ENCODE assay signal across 23 cellular contexts in the genomic region with DNA sequence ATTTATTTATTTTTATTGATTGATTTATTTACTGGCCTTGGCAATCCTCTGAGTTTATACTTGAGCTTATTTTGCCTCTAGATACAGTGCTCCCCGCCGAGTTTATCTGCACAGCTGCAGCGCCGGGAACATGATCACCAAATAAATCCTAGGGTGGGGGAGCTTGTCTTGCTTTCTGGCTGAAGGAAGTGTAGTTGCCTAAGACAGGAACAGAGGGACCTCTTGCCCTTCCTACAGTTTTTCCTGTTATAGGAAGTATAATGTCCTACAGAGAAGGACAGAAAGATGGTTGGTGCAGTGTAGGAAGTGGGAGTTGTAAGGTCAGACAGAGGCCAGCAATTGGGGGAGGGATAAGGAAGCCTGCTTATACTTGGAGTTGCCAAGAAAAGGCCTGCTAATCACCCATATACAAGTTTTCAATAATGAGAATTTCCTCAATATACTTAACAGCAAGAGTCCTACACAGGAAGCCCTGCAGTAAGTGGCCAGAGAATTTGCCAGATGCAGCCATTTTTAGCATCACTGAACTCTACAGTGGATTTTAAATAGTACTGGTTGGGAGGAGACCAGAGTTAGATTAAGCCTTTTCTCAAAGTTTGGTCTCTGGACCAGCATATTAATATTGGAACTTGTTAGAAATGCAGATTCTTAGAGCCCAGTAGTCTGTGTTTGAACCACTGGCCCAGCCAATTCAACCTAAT. TPM values are rescaled to one million over a fixed set of nuclear protein-coding genes. Genes with fewer than 3 reads are reported as not detected.
A peak's percentile ranks its signal among the peaks of the same experiment; 100 is the strongest.
DNase-seq lines count a peak whose midpoint lies in the region; ATAC-seq, FAIRE-seq and TF ChIP-seq lines count a peak whose summit lies in the region.
"Had no signal": no experiment of that assay in that cellular context is flagged by ENCODE, and none has a peak within 500 bp of the region (broad histone marks: within the 10 kb centered on the region; RNA-seq: fewer than 3 reads in every experiment).

No MANE protein-coding gene starts in this region.

- H3K9ac ChIP-seq in K562 (ENCODE audit: insufficient read depth in 1 of 2, low read depth in 2 of 2, low read length in 2 of 2), result no peak overlapping the region

- H2AFZ ChIP-seq in K562 (ENCODE audit: low read depth, low read length), result peak overlapping the region; percentile 54

- FAIRE-seq in K562 (lab: Jason Lieb, UNC), result peak; percentile 35

- H3K4me1 Mint-ChIP-seq in CD8-positive, alpha-beta memory T cell, result peaks cover 0 to 3% (median 0%) of the 10 kb centered on the region in 3 donors
- H3K4me1 Mint-ChIP-seq: activated B cell treated with CpG ODN at 0.5 μM for 24 hours had no signal

- POLR2A ChIA-PET in HEK293T (lab: Yijun Ruan, JAX), result interaction anchor here (1.0 kb wide), 1 partner anchor 36 kb away, joined by 3 read pairs; no protein-coding TSS in a partner anchor
- POLR2A ChIA-PET in K562 (lab: Yijun Ruan, JAX), result interaction anchor here (0.5 kb wide), 1 partner anchor 532 kb away, joined by 3 read pairs; no protein-coding TSS in a partner anchor
- POLR2A ChIA-PET in CD8-positive, alpha-beta memory T cell (lab: Charles Lee), result no interaction called here

- peak in 1 of 3 experiments; percentile 26; a peak in 1 of 6 replicates for TF ChIP-seq CTCF in K562 (IDR thresholded peaks at IDR 0.05 in 2 of 3, conservative IDR thresholded peaks at IDR 0.05 in 1 of 3; ENCODE audit: insufficient read depth in 2 of 3, low read depth in 1 of 3, low read length in 3 of 3)
- TF ChIP-seq CTCF in right lobe of liver (IDR thresholded peaks at IDR 0.05), result no peak

- H3K79me2 ChIP-seq in K562 (ENCODE audit: control insufficient read depth, insufficient read depth, low read length), result no peaks in the 10 kb centered on the region

- H3K36me3 ChIP-seq in K562 (ENCODE audit: control insufficient read depth, insufficient read depth, low read length) (no peaks in the 10 kb centered on the region), right lobe of liver (no peaks in the 10 kb centered on the region)
- H3K36me3 ChIP-seq in CD8-positive, alpha-beta memory T cell (ENCODE audit: insufficient read depth, low read length), result no peaks in the 10 kb centered on the region
- H3K36me3 ChIP-seq: colonic mucosa, ovary, tibial nerve had no signal

- peaks cover 0 to 8% (median 2%) of the 10 kb centered on the region in 3 donors for H3K36me3 Mint-ChIP-seq in CD8-positive, alpha-beta memory T cell

- H3K27ac ChIP-seq in K562 (ENCODE audit: extremely low read depth, low read depth, low read length), result peak overlapping the region; percentile 10; the same call in 2 of the 3 replicates
- H3K27ac ChIP-seq in right lobe of liver, result no peak overlapping the region
- no peak overlapping the region for H3K27ac ChIP-seq in CD8-positive, alpha-beta memory T cell (ENCODE audit: low read depth, low read length)
- H3K27ac ChIP-seq: colonic mucosa, ovary, tibial nerve had no signal

- no peak for TF ChIP-seq EP300 in K562 (IDR thresholded peaks at IDR 0.05; ENCODE audit: low read length)

- H4K20me1 ChIP-seq in K562 (replicated peaks; ENCODE audit: control insufficient read depth, insufficient read depth, low read length), result no peaks in the 10 kb centered on the region

- H3K4me3 Mint-ChIP-seq in CD8-positive, alpha-beta memory T cell, result no peak overlapping the region
- H3K4me3 Mint-ChIP-seq: activated B cell treated with CpG ODN at 0.5 μM for 24 hours; activated naive CD8-positive, alpha-beta T cell; activated T-helper 1 cell treated with anti-CD3 and anti-CD28 coated beads, Interleukin-12 subunit alpha, Interleukin-12 subunit beta, Interleukin-2, Interleukin-4 antibody, amounts not matched to agents 30 ng/mL and 10 ng/mL and 1 ng/mL, durations not matched to agents 14 hours and 24 hours and 36 hours; naive B cell; stimulated activated naive CD8-positive, alpha-beta T cell treated with anti-CD3 and anti-CD28 coated beads, Interleukin-15, Interleukin-2, amounts not matched to agents 100 ng/mL and 50 ng/mL, for 24 hours had no signal

- TF ChIP-seq POLR2A in K562 (conservative IDR thresholded peaks at IDR 0.05), result no peak
- no peak for TF ChIP-seq POLR2A in right lobe of liver (IDR thresholded peaks at IDR 0.05)

- TF ChIP-seq RAD21 in K562 (CRISPR knock-in tag; conservative IDR thresholded peaks at IDR 0.05 in 1 of 2, IDR thresholded peaks at IDR 0.05 in 1 of 2), result peak in 1 of 2 experiments; percentile 50; a peak in 2 of 4 replicates

- peaks cover 3 to 10% of the 10 kb centered on the region in 2 experiments; a peak in 3 of 5 replicates for H3K4me1 ChIP-seq in K562 (replicated peaks in 1 of 2; ENCODE audit: control insufficient read depth in 2 of 2, insufficient read depth in 2 of 2, low read length in 2 of 2)
- peaks cover 0 to 5% (median 2%) of the 10 kb centered on the region in 4 donors for H3K4me1 ChIP-seq in right lobe of liver
- no peaks in the 10 kb centered on the region for H3K4me1 ChIP-seq in CD8-positive, alpha-beta memory T cell (ENCODE audit: insufficient read depth, low read length)
- H3K4me1 ChIP-seq: colonic mucosa had no signal

- H3K27me3 ChIP-seq in K562 (ENCODE audit: control insufficient read depth in 2 of 2, insufficient read depth in 2 of 2, low read length in 2 of 2) (no peaks in the 10 kb centered on the region), right lobe of liver (no peaks in the 10 kb centered on the region)
- H3K27me3 ChIP-seq in CD8-positive, alpha-beta memory T cell (ENCODE audit: insufficient read depth, low read length, poor library complexity, severe bottlenecking), result no peaks in the 10 kb centered on the region
- H3K27me3 ChIP-seq: colonic mucosa, ovary, tibial nerve had no signal

- in situ Hi-C loops in K562 (cut with MboI), result no loop called here

- H3K27me3 Mint-ChIP-seq in CD8-positive, alpha-beta memory T cell, result no peaks in the 10 kb centered on the region
- H3K27me3 Mint-ChIP-seq: activated B cell treated with CpG ODN at 0.5 μM for 24 hours; activated naive CD8-positive, alpha-beta T cell; naive B cell; stimulated activated naive CD8-positive, alpha-beta T cell treated with anti-CD3 and anti-CD28 coated beads, Interleukin-15, Interleukin-2, amounts not matched to agents 100 ng/mL and 50 ng/mL, for 24 hours had no signal

- WGBS in K562 (ENCODE audit: insufficient coverage, low coverage, missing lambda C conversion rate), result 5% methylated on average over 4 of the region's 4 CpGs
- 21% methylated on average over 4 of the region's 4 CpGs for WGBS in right lobe of liver (ENCODE audit: insufficient coverage, low coverage, low lambda C conversion rate, missing lambda C conversion rate)

- BruUV-seq in K562 (replicated peaks; lab: Mats Ljungman, UMichigan), result no TSS peak

- peak overlapping the region in 1 of 8 donors; percentile 29 for H3K27ac Mint-ChIP-seq in CD8-positive, alpha-beta memory T cell
- H3K27ac Mint-ChIP-seq: activated B cell treated with CpG ODN at 0.5 μM for 24 hours; activated naive CD8-positive, alpha-beta T cell; activated T-helper 1 cell treated with anti-CD3 and anti-CD28 coated beads, Interleukin-12 subunit alpha, Interleukin-12 subunit beta, Interleukin-2, Interleukin-4 antibody, amounts not matched to agents 30 ng/mL and 10 ng/mL and 1 ng/mL, durations not matched to agents 14 hours and 24 hours and 36 hours; stimulated activated naive CD8-positive, alpha-beta T cell treated with anti-CD3 and anti-CD28 coated beads, Interleukin-15, Interleukin-2, amounts not matched to agents 100 ng/mL and 50 ng/mL, for 24 hours had no signal

- H3K9me3 ChIP-seq in K562 (replicated peaks; ENCODE audit: control insufficient read depth, insufficient read depth, low read depth, low read length) (no peaks in the 10 kb centered on the region), right lobe of liver (no peaks in the 10 kb centered on the region)
- no peaks in the 10 kb centered on the region for H3K9me3 ChIP-seq in CD8-positive, alpha-beta memory T cell (ENCODE audit: low read length)
- H3K9me3 ChIP-seq: colonic mucosa, ovary, tibial nerve had no signal

- no peaks in the 10 kb centered on the region for H3K9me3 Mint-ChIP-seq in CD8-positive, alpha-beta memory T cell
- H3K9me3 Mint-ChIP-seq: activated B cell treated with CpG ODN at 0.5 μM for 24 hours; activated T-helper 1 cell treated with anti-CD3 and anti-CD28 coated beads, Interleukin-12 subunit alpha, Interleukin-12 subunit beta, Interleukin-2, Interleukin-4 antibody, amounts not matched to agents 30 ng/mL and 10 ng/mL and 1 ng/mL, durations not matched to agents 14 hours and 24 hours and 36 hours; naive B cell; stimulated activated naive CD8-positive, alpha-beta T cell treated with anti-CD3 and anti-CD28 coated beads, Interleukin-15, Interleukin-2, amounts not matched to agents 100 ng/mL and 50 ng/mL, for 24 hours had no signal

- peak overlapping the region; percentile 53 for H3K4me2 ChIP-seq in K562 (ENCODE audit: insufficient read depth, low read length)

- ATAC-seq in K562 (peak; percentile 83), right lobe of liver (peak; percentile 82 to 95 (median 92)), HG02970 (IDR thresholded peaks at IDR 0.05; ENCODE audit: low FRiP score, unreplicated experiment) (no peak)

- CTCF ChIA-PET in HEK293T (lab: Yijun Ruan, JAX) (interaction anchor here (0.7 kb wide), 1 partner anchor 9 kb away, joined by 3 read pairs; no protein-coding TSS in a partner anchor), K562 (lab: Yijun Ruan, JAX; ENCODE audit: low intra/inter-chr PET ratio) (interaction anchor here (0.6 kb wide), 1 partner anchor 12 kb away, joined by 3 read pairs; no protein-coding TSS in a partner anchor)
- CTCF ChIA-PET in CD8-positive, alpha-beta memory T cell (lab: Charles Lee), result no interaction called here

- H3K4me3 ChIP-seq in K562 (no peak overlapping the region), right lobe of liver (no peak overlapping the region)
- H3K4me3 ChIP-seq in CD8-positive, alpha-beta memory T cell (ENCODE audit: low read length), result no peak overlapping the region
- H3K4me3 ChIP-seq: colonic mucosa, ovary, tibial nerve had no signal

- DNase-seq in HEK293T (ENCODE audit: extremely low spot score) (peak; percentile 34), NCI-H146 treated with DMSO at 0.1 percent for 48 hours (lab: John Stamatoyannopoulos, UW; ENCODE audit: unreplicated experiment) (peak; percentile 36), K562 (ENCODE audit: extremely low read depth in 1 of 4, low spot score in 3 of 4) (peak in 2 of 4 experiments; percentile 43 to 59), right lobe of liver (no peak), NCI-H748 treated with DMSO at 0.1 percent for 48 hours (lab: John Stamatoyannopoulos, UW) (no peak), SIG-M5 (lab: John Stamatoyannopoulos, UW) (no peak)
- DNase-seq in CD8-positive, alpha-beta memory T cell, result no peak
- DNase-seq: activated B cell treated with CpG ODN at 0.5 μM for 24 hours; Calu3; colonic mucosa; head of caudate nucleus; mammary epithelial cell; naive B cell; NCI-H2107; NCI-H510A treated with DMSO at 0.1 percent for 48 hours; ovary; SHP77; stimulated activated CD4-positive, alpha-beta T cell treated with anti-CD3 and anti-CD28 coated beads, Interleukin-2, amount 100 ng/mL, for 24 hours had no signal

- intact Hi-C loops in K562 (cut with micrococcal nuclease), result no loop called here
- intact Hi-C loops in right lobe of liver (cut with DNase I), result no loop called here

- no peaks in the 10 kb centered on the region for H3K9me1 ChIP-seq in K562 (ENCODE audit: control insufficient read depth, insufficient read depth, low read length)

RNA-seq across cellular contexts. Expression of gene AOPEP, which starts 7.7 kb away (rescaled TPM):
- 88.8 and 115 TPM in 2 replicates for total RNA-seq in K562 (2011; cell fraction: chromatin; rRNA removed; ENCODE audit: low replicate concordance)
- 42.0 and 58.4 TPM in 2 replicates for total RNA-seq in K562 (2011; cell fraction: nucleolus; rRNA removed)
- 62.2 and 72.1 TPM in 2 replicates for total RNA-seq in K562 (2011; cell fraction: nucleoplasm; rRNA removed)
- 15.6 and 17.2 TPM in 2 replicates for total RNA-seq in K562 (2014; rRNA removed)
- 14.1 and 14.4 TPM in 2 replicates for total RNA-seq in K562 (2014; rRNA removed; fragmentation: Illumina TruSeq; extraction: Trizol)
- 11.1 and 11.8 TPM in 2 replicates for total RNA-seq in K562 (2015; rRNA removed; fragmentation: Illumina TruSeq; extraction: Trizol)
- total RNA-seq in K562 (2021), result 13.7 and 14.5 TPM in 2 replicates
- 9.9 and 13.5 TPM in 2 replicates for polyA plus RNA-seq in K562 (2011; rRNA removed)
- polyA plus RNA-seq in K562 (2011; cell fraction: cytosol; rRNA removed), result 7.2 and 9.7 TPM in 2 replicates
- polyA plus RNA-seq in K562 (2011; cell fraction: nucleus; rRNA removed), result 19.8 and 24.6 TPM in 2 replicates
- polyA plus RNA-seq in K562 (2012), result 7.1 and 9.9 TPM in 2 replicates
- 9.0 and 9.1 TPM in 2 replicates for polyA plus RNA-seq in K562 (2014; fragmentation: Illumina TruSeq; extraction: Trizol)
- polyA plus RNA-seq in K562 (2014; fragmentation: Nextera tagmentation; extraction: Ambion mirVana), result 1 to 10 TPM; 4.5 to 5.4 TPM
- polyA plus RNA-seq in K562 (2014; rRNA removed), result 10.5 and 19.3 TPM in 2 replicates
- polyA minus RNA-seq in K562 (2011; rRNA and poly(A)+ RNA removed), result 28.3 TPM in 2 replicates
- polyA minus RNA-seq in K562 (2011; cell fraction: cytosol; rRNA and poly(A)+ RNA removed), result 6.1 and 6.2 TPM in 2 replicates
- 54.7 and 70.6 TPM in 2 replicates for polyA minus RNA-seq in K562 (2011; cell fraction: nucleus; rRNA and poly(A)+ RNA removed)
- 100 to 1,000 TPM in 1 of 6 experiments, 10 to 100 TPM in 5; 36.6 to 110 (median 63.3) TPM for total RNA-seq in right lobe of liver
- 1 to 10 TPM; 6.9 to 7.1 TPM for total RNA-seq in CD8-positive, alpha-beta memory T cell
- polyA plus RNA-seq in CD8-positive, alpha-beta memory T cell, result 4.2 TPM

Comparison
In these comparisons a context has a peak if more than half of its experiments do, and no peak if none do; other contexts are left out.
1. DNase-seq: peak in HEK293T (single experiment) and NCI-H146 treated with DMSO at 0.1 percent for 48 hours (single experiment); none in right lobe of liver (0 of 3), CD8-positive, alpha-beta memory T cell (0 of 5), NCI-H748 treated with DMSO at 0.1 percent for 48 hours (single experiment) and SIG-M5 (single experiment).